In the genomic region with DNA sequence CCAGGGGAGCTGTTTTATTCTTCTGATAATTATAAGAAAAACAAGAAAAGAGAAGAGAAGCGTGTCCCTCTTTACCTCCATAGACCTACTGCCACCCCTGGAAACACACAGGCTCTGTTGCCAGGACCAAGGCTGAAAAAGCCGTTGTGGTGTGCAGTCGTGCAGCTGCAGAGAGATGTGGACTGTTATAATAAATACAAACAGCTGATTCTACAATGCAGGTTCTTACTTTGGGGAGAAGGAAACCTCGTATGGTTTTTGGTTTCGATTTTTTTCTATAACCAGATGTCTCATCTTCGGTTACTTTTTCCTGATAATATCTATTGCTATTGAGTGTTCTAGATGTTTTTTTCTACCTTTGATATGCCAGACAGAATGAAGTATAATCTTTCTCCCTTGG, we compare ENCODE assay signal across 13 cellular contexts. TPM values are rescaled to one million over a fixed set of nuclear protein-coding genes. Genes with fewer than 3 reads are reported as not detected.
DNase-seq lines count a peak whose midpoint lies in the region; ATAC-seq, FAIRE-seq and TF ChIP-seq lines count a peak whose summit lies in the region.
"Had no signal": no experiment of that assay in that cellular context is flagged by ENCODE, and none has a peak within 500 bp of the region (broad histone marks: within the 10 kb centered on the region; RNA-seq: fewer than 3 reads in every experiment).

No MANE protein-coding gene starts in this region.

- no peaks in the 10 kb centered on the region for H3K9me3 Mint-ChIP-seq in T-helper 1 cell treated with Interleukin-12 subunit alpha and Interleukin-12 subunit beta and Interleukin-4 antibody, amounts not matched to agents 30 μg/mL and 1 μg/mL, for 36 hours
- no peaks in the 10 kb centered on the region for H3K9me3 Mint-ChIP-seq in memory B cell
- H3K9me3 Mint-ChIP-seq: nephron had no signal

- peak overlapping the region; percentile 84 for H3K27ac Mint-ChIP-seq in T-helper 1 cell treated with Interleukin-12 subunit alpha and Interleukin-12 subunit beta and Interleukin-4 antibody, amounts not matched to agents 30 μg/mL and 1 μg/mL, for 36 hours
- H3K27ac Mint-ChIP-seq in memory B cell: no peak overlapping the region
- H3K27ac Mint-ChIP-seq: nephron had no signal

- no peak for TF ChIP-seq POLR2A in H54 (IDR thresholded peaks at IDR 0.05; ENCODE audit: low read depth, low read length)

- peak; percentile 56 for ATAC-seq in GM18868 (IDR thresholded peaks at IDR 0.05; ENCODE audit: unreplicated experiment)
- peak; percentile 21 for ATAC-seq in memory B cell (ENCODE audit: low read depth)
- no peak for ATAC-seq in GM18858 (IDR thresholded peaks at IDR 0.05; ENCODE audit: unreplicated experiment)
- no peak for ATAC-seq in GM21786 (IDR thresholded peaks at IDR 0.05; ENCODE audit: unreplicated experiment)
- ATAC-seq: body of pancreas had no signal

- H3K4me3 Mint-ChIP-seq in T-helper 1 cell treated with Interleukin-12 subunit alpha and Interleukin-12 subunit beta and Interleukin-4 antibody, amounts not matched to agents 30 μg/mL and 1 μg/mL, for 36 hours: peak overlapping the region; percentile 80
- H3K4me3 Mint-ChIP-seq in memory B cell: peak overlapping the region; percentile 39
- H3K4me3 Mint-ChIP-seq: nephron had no signal

- no peaks in the 10 kb centered on the region for H3K27me3 Mint-ChIP-seq in T-helper 1 cell treated with Interleukin-12 subunit alpha and Interleukin-12 subunit beta and Interleukin-4 antibody, amounts not matched to agents 30 μg/mL and 1 μg/mL, for 36 hours (ENCODE audit: low read depth)
- peaks cover 1% of the 10 kb centered on the region for H3K27me3 Mint-ChIP-seq in memory B cell

- DNase-seq in H54 (ENCODE audit: insufficient read length, low spot score): no peak
- DNase-seq in memory B cell (ENCODE audit: low spot score in 2 of 2): no peak
- DNase-seq in ureter (ENCODE audit: low spot score): no peak
- no peak for DNase-seq in urothelium cell line (ENCODE audit: low spot score)
- DNase-seq: body of pancreas, foreskin fibroblast, NCI-H82 had no signal

- H3K36me3 Mint-ChIP-seq in T-helper 1 cell treated with Interleukin-12 subunit alpha and Interleukin-12 subunit beta and Interleukin-4 antibody, amounts not matched to agents 30 μg/mL and 1 μg/mL, for 36 hours (ENCODE audit: low read depth): peaks cover 32% of the 10 kb centered on the region
- no peaks in the 10 kb centered on the region for H3K36me3 Mint-ChIP-seq in memory B cell

- H3K4me1 Mint-ChIP-seq in T-helper 1 cell treated with Interleukin-12 subunit alpha and Interleukin-12 subunit beta and Interleukin-4 antibody, amounts not matched to agents 30 μg/mL and 1 μg/mL, for 36 hours (ENCODE audit: low read depth): peaks cover 87% of the 10 kb centered on the region
- peaks cover 21% of the 10 kb centered on the region for H3K4me1 Mint-ChIP-seq in memory B cell

- FAIRE-seq in H54 (lab: Jason Lieb, UNC) (peak; percentile 55), urothelium cell line (lab: Jason Lieb, UNC) (no peak)

RNA-seq across cellular contexts. Expression of a gene that starts 28.1 kb away (rescaled TPM):
- total RNA-seq in ureter: 17.9 TPM
- total RNA-seq: Daoy had no signal

Comparison
In these comparisons a context has a peak if more than half of its experiments do, and no peak if none do; other contexts are left out.
1. ATAC-seq: peak in GM18868 (single experiment) and memory B cell (single experiment); none in GM18858 (single experiment) and GM21786 (single experiment).